In the genomic region with DNA sequence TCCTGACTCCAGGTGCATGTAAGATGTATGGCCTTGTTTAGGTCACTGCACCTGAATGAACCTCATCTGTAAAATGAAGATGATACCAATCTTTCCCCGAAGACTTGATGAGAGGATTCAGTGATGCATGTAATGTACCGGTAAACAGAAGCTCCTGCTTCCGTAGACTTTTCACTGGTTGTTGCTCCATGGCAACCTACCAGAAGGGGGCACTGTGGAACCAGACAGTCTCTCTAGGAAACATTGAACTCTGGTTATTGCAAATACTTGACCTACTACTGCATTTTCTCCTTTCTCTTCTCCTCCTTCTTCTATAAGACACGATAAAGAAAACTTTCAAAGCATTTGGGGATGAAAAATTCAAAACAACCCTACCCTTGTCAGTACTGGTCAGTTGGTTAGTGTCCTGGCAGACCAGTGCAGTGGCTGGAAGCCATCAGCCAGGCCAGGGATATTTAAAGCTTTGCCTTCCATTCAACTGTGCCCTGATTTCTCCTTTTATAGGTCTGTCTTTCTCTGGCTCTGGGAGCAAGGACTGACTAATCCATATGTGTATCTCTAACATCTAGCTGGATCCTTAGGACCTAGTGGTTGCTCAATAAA, we compare ENCODE assay signal across 8 cellular contexts.
DNase-seq lines count a peak whose midpoint lies in the region; ATAC-seq, FAIRE-seq and TF ChIP-seq lines count a peak whose summit lies in the region.

No MANE protein-coding gene starts in this region.

- H3K9me3 ChIP-seq in GM12878 (replicated peaks; ENCODE audit: control insufficient read depth, insufficient read depth, low read length) (no peaks in the 10 kb centered on the region), lung (ENCODE audit: control insufficient read depth in 2 of 2, insufficient read depth in 1 of 2, low read length in 1 of 2) (peaks cover 0 to 2% of the 10 kb centered on the region in 2 donors)

- H3K79me2 ChIP-seq in GM12878 (ENCODE audit: control insufficient read depth, insufficient read depth, low read length) = no peaks in the 10 kb centered on the region

- no peak for TF ChIP-seq POLR2A in GM12878 (IDR thresholded peaks at IDR 0.05; ENCODE audit: low read depth, low read length)

- no peak overlapping the region for H3K27ac ChIP-seq in GM12878 (ENCODE audit: control insufficient read depth, insufficient read depth)
- no peak overlapping the region for H3K27ac ChIP-seq in lung (ENCODE audit: low read depth in 1 of 2, low read length in 1 of 2)

- H3K9ac ChIP-seq in GM12878 (ENCODE audit: control insufficient read depth, insufficient read depth, low read length) = no peak overlapping the region

- peak; percentile 65 for DNase-seq in A172 (ENCODE audit: low spot score)
- peak; percentile 51 for DNase-seq in ELR (ENCODE audit: low read depth)
- DNase-seq in NCI-H1092 treated with DMSO at 0.1 percent for 48 hours (lab: John Stamatoyannopoulos, UW) = peak; percentile 52
- DNase-seq in GM12878 (ENCODE audit: low read depth, low spot score) = no peak
- DNase-seq in lung (ENCODE audit: low spot score) = no peak
- DNase-seq in G401 (ENCODE audit: low spot score) = no peak

- intact Hi-C loops in GM12878 (cut with micrococcal nuclease; ENCODE audit: unreplicated experiment) = loop anchor here (1.0 kb wide), 1 partner anchor 164 kb away; no protein-coding TSS in a partner anchor

- H3K4me3 ChIP-seq in GM12878 (no peak overlapping the region), lung (no peak overlapping the region)

- H3K36me3 ChIP-seq in GM12878 (ENCODE audit: control insufficient read depth in 2 of 2, insufficient read depth in 2 of 2, low read length in 1 of 2) (no peaks in the 10 kb centered on the region), lung (ENCODE audit: control insufficient read depth in 2 of 2, insufficient read depth in 2 of 2, low read length in 2 of 2) (no peaks in the 10 kb centered on the region)

- CTCF ChIA-PET in GM12878 (lab: Yijun Ruan, JAX) = interaction anchor here (1.0 to 4.5 kb wide), 6 partner anchors 10 to 164 kb away, joined by 3 to 37 read pairs (median 5); no protein-coding TSS in a partner anchor

- TF ChIP-seq CTCF in GM12878 (IDR thresholded peaks at IDR 0.05 in 2 of 3, conservative IDR thresholded peaks at IDR 0.05 in 1 of 3; ENCODE audit: control insufficient read depth in 2 of 3, extremely low read depth in 1 of 3, insufficient read depth in 1 of 3, low read depth in 3 of 3, low read length in 3 of 3) (peak; percentile 34 to 58 (median 48)), lung (IDR thresholded peaks at IDR 0.05; ENCODE audit: control extremely low read depth, extremely low read depth) (peak; percentile 13)

- SMC1A ChIA-PET in GM12878 (lab: Charles Lee; ENCODE audit: uncharacterized antibody, unreplicated experiment) = interaction anchor here (0.7 to 2.2 kb wide), 2 partner anchors 164 to 1203 kb away, joined by 4 to 6 read pairs; no protein-coding TSS in a partner anchor

- no peak for FAIRE-seq in GM12878 (lab: Jason Lieb, UNC)

- no peak for TF ChIP-seq EP300 in GM12878 (IDR thresholded peaks at IDR 0.05; ENCODE audit: borderline replicate concordance in 1 of 2, control insufficient read depth in 1 of 2, low read depth in 2 of 2, low read length in 2 of 2)

- ATAC-seq in GM12878 (peak; percentile 52), lung (ENCODE audit: insufficient read depth, low FRiP score) (no peak), HG02840 (IDR thresholded peaks at IDR 0.05; ENCODE audit: low FRiP score, unreplicated experiment) (no peak), HG03095 (IDR thresholded peaks at IDR 0.05; ENCODE audit: unreplicated experiment) (no peak)

- no TSS peak for BruUV-seq in GM12878 (replicated peaks; lab: Mats Ljungman, UMichigan)

- TF ChIP-seq RAD21 in GM12878 (IDR thresholded peaks at IDR 0.05; ENCODE audit: insufficient read depth, low read depth, low read length) = peak; percentile 26; the same call in 1 of the 2 replicates

- POLR2A ChIA-PET in GM12878 (lab: Charles Lee) = no interaction called here

- RAD21 ChIA-PET in GM12878 (lab: Charles Lee; ENCODE audit: unreplicated experiment) = interaction anchor here (0.7 to 1.1 kb wide), 2 partner anchors 154 to 165 kb away, joined by 3 read pairs; no protein-coding TSS in a partner anchor

- H3K27me3 ChIP-seq in GM12878 (replicated peaks in 1 of 2; ENCODE audit: control insufficient read depth in 2 of 2, insufficient read depth in 2 of 2, low read length in 1 of 2) (no peaks in the 10 kb centered on the region), lung (ENCODE audit: control insufficient read depth, insufficient read depth) (no peaks in the 10 kb centered on the region)

- H4K20me1 ChIP-seq in GM12878 (ENCODE audit: control insufficient read depth, insufficient read depth) = no peaks in the 10 kb centered on the region

- no peaks in the 10 kb centered on the region for H3K4me1 ChIP-seq in GM12878 (ENCODE audit: control insufficient read depth, insufficient read depth, low read length)
- no peaks in the 10 kb centered on the region for H3K4me1 ChIP-seq in lung (ENCODE audit: control insufficient read depth in 2 of 2, insufficient read depth in 2 of 2, low read length in 2 of 2)

- in situ Hi-C loops in GM12878 (cut with MboI) (loop anchor here (5.0 kb wide), 1 partner anchor 164 kb away; no protein-coding TSS in a partner anchor), G401 (cut with HindIII; ENCODE audit: low sequenced_read_pairs) (no loop called here)

- H2AFZ ChIP-seq in GM12878 (ENCODE audit: control insufficient read depth, low read depth, low read length) = no peak overlapping the region

- WGBS in GM12878 (ENCODE audit: insufficient coverage, insufficient replicate concordance, low lambda C conversion rate, missing lambda C conversion rate) = 43% methylated on average over 4 of the region's 4 CpGs
- WGBS in lung, 2 donors = 36% methylated on average over 4 of the region's 4 CpGs

- no peak overlapping the region for H3K4me2 ChIP-seq in GM12878 (ENCODE audit: control insufficient read depth, insufficient read depth)

TF ChIP-seq in GM12878, 131 proteins besides CTCF, POLR2A, EP300 and RAD21:
- TF ChIP-seq CREM (IDR thresholded peaks at IDR 0.05; ENCODE audit: low read depth) = no peak
- TF ChIP-seq SMC3 (IDR thresholded peaks at IDR 0.05; ENCODE audit: borderline replicate concordance, low read length) = peak; percentile 36; the same call in 1 of the 2 replicates

Comparison
In these comparisons a context has a peak if more than half of its experiments do, and no peak if none do; other contexts are left out.
1. DNase-seq: peak in A172 (single experiment), ELR (single experiment) and NCI-H1092 treated with DMSO at 0.1 percent for 48 hours (single experiment); none in GM12878 (single experiment), lung (single experiment) and G401 (single experiment).